ENCODE assay signal across 19 cellular contexts in the genomic region with DNA sequence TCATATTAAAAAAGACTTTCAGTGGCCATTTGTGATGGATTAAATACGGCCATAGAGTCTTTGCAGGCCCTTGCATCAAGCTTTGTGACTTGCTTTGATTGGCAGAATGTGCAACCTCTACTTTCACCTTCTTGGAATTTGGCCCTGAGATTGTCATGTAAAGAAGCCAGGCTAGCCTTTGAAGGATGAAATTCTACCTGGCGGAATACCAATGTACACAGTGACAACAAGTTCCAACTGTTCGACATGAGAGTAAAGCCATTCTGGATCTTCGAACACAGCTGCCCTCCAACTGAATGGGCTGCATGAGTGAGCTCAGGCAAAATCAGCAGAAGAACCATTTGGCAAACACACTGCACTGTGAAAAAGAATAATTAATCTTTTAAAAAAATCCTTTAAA.
DNase-seq lines count a peak whose midpoint lies in the region; ATAC-seq and TF ChIP-seq lines count a peak whose summit lies in the region.
"Had no signal": no experiment of that assay in that cellular context is flagged by ENCODE, and none has a peak within 500 bp of the region (broad histone marks: within the 10 kb centered on the region; RNA-seq: fewer than 3 reads in every experiment).

No MANE protein-coding gene starts in this region.

- POLR2A ChIA-PET in PC-3 (lab: Charles Lee; ENCODE audit: unreplicated experiment) = no interaction called here

- TF ChIP-seq CTCF in PC-3 (conservative IDR thresholded peaks at IDR 0.05; ENCODE audit: low read depth, low read length) (no peak), neural progenitor cell (IDR thresholded peaks at IDR 0.05) (no peak)

- no peak overlapping the region for H2AFZ ChIP-seq in PC-3 (ENCODE audit: low read length)
- H2AFZ ChIP-seq in neural progenitor cell (replicated peaks) = no peak overlapping the region

- H3K9me2 ChIP-seq in PC-3 (replicated peaks; ENCODE audit: low read length) = no peaks in the 10 kb centered on the region

- H3K4me3 ChIP-seq in PC-3 (ENCODE audit: low read length) = no peak overlapping the region
- H3K4me3 ChIP-seq in neural progenitor cell = no peak overlapping the region
- H3K4me3 ChIP-seq: GM12878, MG63 had no signal

- H4K20me1 ChIP-seq in PC-3 (ENCODE audit: low read length) (no peaks in the 10 kb centered on the region), neural progenitor cell (ENCODE audit: low read depth) (no peaks in the 10 kb centered on the region)

- no peaks in the 10 kb centered on the region for H3K27me3 ChIP-seq in PC-3 (ENCODE audit: low read length)
- H3K27me3 ChIP-seq in neural progenitor cell = no peaks in the 10 kb centered on the region
- H3K27me3 ChIP-seq: MG63 had no signal

- peak; percentile 22 for DNase-seq in DMS53 (lab: John Stamatoyannopoulos, UW)
- DNase-seq in DMS53 treated with DMSO at 0.1 percent for 48 hours (lab: John Stamatoyannopoulos, UW; ENCODE audit: unreplicated experiment) = no peak
- peak; percentile 29 for DNase-seq in NCI-H1105 treated with DMSO at 0.1 percent for 48 hours (lab: John Stamatoyannopoulos, UW)
- peak; percentile 32 for DNase-seq in PC-3
- no peak for DNase-seq in left lobe of liver (ENCODE audit: low spot score)
- no peak for DNase-seq in neural progenitor cell (ENCODE audit: low spot score)
- DNase-seq in stimulated activated naive CD8-positive, alpha-beta T cell treated with anti-CD3 and anti-CD28 coated beads, Interleukin-15, amount 100 ng/mL, for 72 hours = no peak
- no peak for DNase-seq in mesenteric fat pad (ENCODE audit: low spot score)
- DNase-seq: 8988T, GOT3, IMR-90, MG63, NCI-H1048, NCI-H510A, NCI-H774, RPMI8226, T-helper 1 cell had no signal

- H3F3A ChIP-seq in PC-3 (ENCODE audit: low read length, unreplicated experiment) = no peaks in the 10 kb centered on the region
- no peaks in the 10 kb centered on the region for H3F3A ChIP-seq in neural progenitor cell (ENCODE audit: low read depth)

- no peak overlapping the region for H3K27ac Mint-ChIP-seq in neural progenitor cell
- H3K27ac Mint-ChIP-seq in stimulated activated naive CD8-positive, alpha-beta T cell treated with anti-CD3 and anti-CD28 coated beads, Interleukin-15, amount 100 ng/mL, for 72 hours = no peak overlapping the region
- H3K27ac Mint-ChIP-seq: CD14-positive monocyte had no signal

- no peaks in the 10 kb centered on the region for H3K9me3 Mint-ChIP-seq in neural progenitor cell
- no peaks in the 10 kb centered on the region for H3K9me3 Mint-ChIP-seq in stimulated activated naive CD8-positive, alpha-beta T cell treated with anti-CD3 and anti-CD28 coated beads, Interleukin-15, amount 100 ng/mL, for 72 hours

- no peaks in the 10 kb centered on the region for H3K27me3 Mint-ChIP-seq in neural progenitor cell (ENCODE audit: insufficient read depth, low read depth)
- H3K27me3 Mint-ChIP-seq in stimulated activated naive CD8-positive, alpha-beta T cell treated with anti-CD3 and anti-CD28 coated beads, Interleukin-15, amount 100 ng/mL, for 72 hours = no peaks in the 10 kb centered on the region

- H3K79me2 ChIP-seq in PC-3 (ENCODE audit: low read length) = no peaks in the 10 kb centered on the region
- no peaks in the 10 kb centered on the region for H3K79me2 ChIP-seq in neural progenitor cell (ENCODE audit: low read depth)

- H3K4me2 ChIP-seq in PC-3 (ENCODE audit: low read length) = no peak overlapping the region
- no peak overlapping the region for H3K4me2 ChIP-seq in neural progenitor cell

- H3K9ac ChIP-seq in PC-3 (ENCODE audit: low read length) (no peak overlapping the region), neural progenitor cell (no peak overlapping the region)

- H3K4me3 Mint-ChIP-seq in neural progenitor cell = no peak overlapping the region
- H3K4me3 Mint-ChIP-seq in stimulated activated naive CD8-positive, alpha-beta T cell treated with anti-CD3 and anti-CD28 coated beads, Interleukin-15, amount 100 ng/mL, for 72 hours = no peak overlapping the region
- H3K4me3 Mint-ChIP-seq: CD14-positive monocyte had no signal

- BruUV-seq in PC-3 (replicated peaks; lab: Mats Ljungman, UMichigan) = no TSS peak

- H3K36me3 Mint-ChIP-seq in neural progenitor cell = no peaks in the 10 kb centered on the region
- H3K36me3 Mint-ChIP-seq: CD14-positive monocyte had no signal

- H3K36me3 ChIP-seq in PC-3 (ENCODE audit: low read depth, low read length) (no peaks in the 10 kb centered on the region), neural progenitor cell (no peaks in the 10 kb centered on the region)
- H3K36me3 ChIP-seq: MG63 had no signal

- H3K4me1 ChIP-seq in PC-3 (ENCODE audit: insufficient read depth, low read length) (no peaks in the 10 kb centered on the region), neural progenitor cell (no peaks in the 10 kb centered on the region)

- no peaks in the 10 kb centered on the region for H3K4me1 Mint-ChIP-seq in neural progenitor cell
- no peaks in the 10 kb centered on the region for H3K4me1 Mint-ChIP-seq in stimulated activated naive CD8-positive, alpha-beta T cell treated with anti-CD3 and anti-CD28 coated beads, Interleukin-15, amount 100 ng/mL, for 72 hours
- H3K4me1 Mint-ChIP-seq: CD14-positive monocyte had no signal

- ATAC-seq in PC-3 = no peak
- ATAC-seq in left lobe of liver = peak; percentile 73
- ATAC-seq in stimulated activated naive CD8-positive, alpha-beta T cell treated with anti-CD3 and anti-CD28 coated beads, Interleukin-15, amount 100 ng/mL, for 72 hours = no peak
- ATAC-seq: GM12878 had no signal

- intact Hi-C loops in PC-3 (cut with micrococcal nuclease) = no loop called here

- CTCF ChIA-PET in PC-3 (lab: Charles Lee) = no interaction called here

- H3K9me3 ChIP-seq in PC-3 (ENCODE audit: low read length) = no peaks in the 10 kb centered on the region
- H3K9me3 ChIP-seq in neural progenitor cell (ENCODE audit: low read depth) = no peaks in the 10 kb centered on the region
- H3K9me3 ChIP-seq: MG63 had no signal

- H3K27ac ChIP-seq in PC-3 (ENCODE audit: low read length) (no peak overlapping the region), neural progenitor cell (no peak overlapping the region)

Comparison
In these comparisons a context has a peak if more than half of its experiments do, and no peak if none do; other contexts are left out.
1. DNase-seq: peak in DMS53 (single experiment), NCI-H1105 treated with DMSO at 0.1 percent for 48 hours (single experiment) and PC-3 (single experiment); none in DMS53 treated with DMSO at 0.1 percent for 48 hours (single experiment), left lobe of liver (single experiment), neural progenitor cell (single experiment), stimulated activated naive CD8-positive, alpha-beta T cell treated with anti-CD3 and anti-CD28 coated beads, Interleukin-15, amount 100 ng/mL, for 72 hours (0 of 2) and mesenteric fat pad (single experiment).